In the genomic region with DNA sequence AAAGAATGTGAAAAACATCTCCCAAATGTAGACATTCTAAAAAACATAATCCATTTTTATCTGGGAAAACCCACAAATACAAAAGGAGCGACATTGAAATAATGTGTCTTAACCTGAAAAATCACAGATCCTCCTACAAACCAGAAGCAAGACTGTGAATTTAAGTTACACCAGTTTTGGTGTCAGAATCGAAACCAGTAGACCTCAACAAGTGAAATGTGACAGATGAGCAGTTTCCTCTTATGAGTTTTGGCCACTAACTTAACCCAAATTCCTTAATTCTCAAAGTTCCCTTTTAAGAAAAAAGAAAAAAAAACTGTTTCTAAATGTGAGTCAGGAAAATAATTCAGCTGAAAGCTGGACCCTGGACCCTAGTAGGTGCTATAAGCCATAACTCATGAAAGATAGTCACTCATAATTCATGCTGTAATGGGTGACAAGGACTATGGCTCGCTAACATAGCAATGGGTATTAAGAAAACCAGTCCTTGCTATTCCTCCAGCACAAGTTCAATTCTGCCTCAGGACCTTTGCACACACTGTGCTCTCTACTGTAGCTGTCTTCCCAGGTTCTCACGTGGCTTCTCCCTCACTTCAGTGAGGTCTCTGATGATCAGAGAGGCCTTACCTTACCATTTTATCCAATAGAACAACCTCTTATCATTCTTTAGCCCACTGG, we compare ENCODE assay signal across 11 cellular contexts. TPM values are rescaled to one million over a fixed set of nuclear protein-coding genes. Genes with fewer than 3 reads are reported as not detected.
DNase-seq lines count a peak whose midpoint lies in the region; ATAC-seq, FAIRE-seq and TF ChIP-seq lines count a peak whose summit lies in the region.
"Had no signal": no experiment of that assay in that cellular context is flagged by ENCODE, and none has a peak within 500 bp of the region (broad histone marks: within the 10 kb centered on the region; RNA-seq: fewer than 3 reads in every experiment).

No MANE protein-coding gene starts in this region.

- H3K79me2 ChIP-seq in H1 (ENCODE audit: control insufficient read depth in 1 of 2, insufficient read depth in 2 of 2, low read length in 2 of 2) (no peaks in the 10 kb centered on the region), mesendoderm (ENCODE audit: control insufficient read depth, insufficient read depth, low read length) (no peaks in the 10 kb centered on the region)

- intact Hi-C loops in CD4-positive, alpha-beta T cell (cut with DNase I, micrococcal nuclease): no loop called here

- H3K18ac ChIP-seq in H1 (ENCODE audit: extremely low read depth, low read length): no peak overlapping the region
- no peak overlapping the region for H3K18ac ChIP-seq in mesendoderm (ENCODE audit: low read length)

- peaks cover 9% of the 10 kb centered on the region for H3K27me3 Mint-ChIP-seq in CD4-positive, alpha-beta T cell

- no peak for TF ChIP-seq CTCF in H1 (IDR thresholded peaks at IDR 0.05; ENCODE audit: control extremely low read depth in 1 of 3, insufficient read depth in 1 of 3, low read depth in 1 of 3, low read length in 3 of 3)
- TF ChIP-seq CTCF in CD4-positive, alpha-beta T cell (IDR thresholded peaks at IDR 0.05): no peak
- TF ChIP-seq CTCF in foreskin fibroblast (IDR thresholded peaks at IDR 0.05; ENCODE audit: low read depth, low read length): no peak

- no peak overlapping the region for H3K27ac Mint-ChIP-seq in CD4-positive, alpha-beta T cell

- H3K23me2 ChIP-seq in H1 (ENCODE audit: low read depth, low read length): no peaks in the 10 kb centered on the region

- H3K4me3 ChIP-seq in H1 (ENCODE audit: extremely low read depth in 1 of 4, insufficient read depth in 2 of 4, low read depth in 3 of 4, low read length in 4 of 4) (no peak overlapping the region), foreskin fibroblast (ENCODE audit: low read depth in 1 of 2, low read length in 2 of 2) (no peak overlapping the region), mesendoderm (ENCODE audit: low read length) (no peak overlapping the region)

- H3K23ac ChIP-seq in H1 (ENCODE audit: insufficient read length) (no peak overlapping the region), mesendoderm (ENCODE audit: low read length) (no peak overlapping the region)

- H3K4me2 ChIP-seq in H1 (ENCODE audit: insufficient read depth in 1 of 2, low read depth in 2 of 2, low read length in 2 of 2): no peak overlapping the region
- no peak overlapping the region for H3K4me2 ChIP-seq in mesendoderm (ENCODE audit: low read length)

- H3K4me1 ChIP-seq in H1 (replicated peaks in 1 of 4; ENCODE audit: control insufficient read depth in 3 of 4, insufficient read depth in 4 of 4, low read length in 3 of 4): peaks cover 0 to 7% (median 5%) of the 10 kb centered on the region in 4 experiments; a peak in 3 of 7 replicates
- H3K4me1 ChIP-seq in mesendoderm (ENCODE audit: control insufficient read depth, low read depth, low read length): peaks cover under 1% of the 10 kb centered on the region

- no peak overlapping the region for H2BK5ac ChIP-seq in H1 (ENCODE audit: low read depth, low read length)
- H2BK5ac ChIP-seq in mesendoderm (ENCODE audit: low read length): no peak overlapping the region

- no peak overlapping the region for H3K14ac ChIP-seq in H1 (ENCODE audit: insufficient read length)

- no peak for TF ChIP-seq RAD21 in H1 (IDR thresholded peaks at IDR 0.05 in 1 of 2, conservative IDR thresholded peaks at IDR 0.05 in 1 of 2; ENCODE audit: low read depth in 2 of 2, low read length in 2 of 2)

- H2AK5ac ChIP-seq in H1 (ENCODE audit: low read depth, low read length): no peak overlapping the region
- H2AK5ac ChIP-seq in mesendoderm (ENCODE audit: low read length): no peak overlapping the region

- H4K91ac ChIP-seq in H1 (replicated peaks; ENCODE audit: insufficient read length, low read length): no peak overlapping the region

- H3K9me3 ChIP-seq in H1 (ENCODE audit: insufficient read depth in 2 of 2, low read depth in 1 of 2, low read length in 1 of 2): no peaks in the 10 kb centered on the region
- no peaks in the 10 kb centered on the region for H3K9me3 ChIP-seq in CD4-positive, alpha-beta T cell (ENCODE audit: control insufficient read depth, low read length)

- H3K9ac ChIP-seq in H1 (replicated peaks in 1 of 4; ENCODE audit: extremely low read depth in 1 of 4, low read depth in 3 of 4, low read length in 3 of 4) (no peak overlapping the region), mesendoderm (ENCODE audit: low read length) (no peak overlapping the region)

- TF ChIP-seq POLR2A in H1 (IDR thresholded peaks at IDR 0.05; ENCODE audit: control extremely low read depth in 1 of 2, low read depth in 2 of 2, low read length in 2 of 2): no peak

- H3K4ac ChIP-seq in H1 (replicated peaks; ENCODE audit: insufficient read length, low read depth, low read length): no peak overlapping the region
- H3K4ac ChIP-seq in mesendoderm (ENCODE audit: low read depth, low read length): no peak overlapping the region

- H3K79me1 ChIP-seq in H1 (ENCODE audit: low read depth, low read length) (no peaks in the 10 kb centered on the region), mesendoderm (ENCODE audit: low read length) (no peaks in the 10 kb centered on the region)

- no peaks in the 10 kb centered on the region for H3K9me3 Mint-ChIP-seq in CD4-positive, alpha-beta T cell

- H2BK12ac ChIP-seq in H1 (ENCODE audit: low read depth, low read length): no peak overlapping the region

- H3K27ac ChIP-seq in H1 (ENCODE audit: low read depth, low read length) (no peak overlapping the region), mesendoderm (ENCODE audit: low read depth, low read length) (no peak overlapping the region)
- H3K27ac ChIP-seq in CD4-positive, alpha-beta T cell (ENCODE audit: low read depth, low read length): no peak overlapping the region

- H4K5ac ChIP-seq in H1 (ENCODE audit: insufficient read length, low read depth, low read length) (no peak overlapping the region), mesendoderm (ENCODE audit: low read length) (no peak overlapping the region)

- no peak overlapping the region for H2BK120ac ChIP-seq in H1 (replicated peaks; ENCODE audit: low read depth, low read length)
- no peak overlapping the region for H2BK120ac ChIP-seq in mesendoderm (ENCODE audit: low read depth, low read length)

- FAIRE-seq in H1 (lab: Jason Lieb, UNC): no peak

- WGBS in H1 (ENCODE audit: extremely low coverage in 1 of 2, insufficient coverage in 1 of 2, insufficient read length in 1 of 2, insufficient replicate concordance in 2 of 2, low coverage in 1 of 2, low lambda C conversion rate in 2 of 2, missing lambda C conversion rate in 1 of 2), 2 experiments: 90% methylated on average over 4 of the region's 4 CpGs; no CpG with 5 or more reads in 1 of the 2 experiments
- WGBS in mesendoderm (ENCODE audit: extremely low coverage, insufficient coverage, low lambda C conversion rate): no CpG with 5 or more reads among the region's 4 CpGs

- POLR2A ChIA-PET in H1 (lab: Charles Lee; ENCODE audit: partially characterized antibody): interaction anchor here (1.1 kb wide), 1 partner anchor 587 kb away, joined by 3 read pairs; a partner anchor contains a TSS
- POLR2A ChIA-PET in CD4-positive, alpha-beta T cell (lab: Charles Lee): no interaction called here

- H3K36me3 ChIP-seq in H1 (ENCODE audit: control insufficient read depth in 2 of 4, insufficient read depth in 4 of 4, low read length in 3 of 4) (no peaks in the 10 kb centered on the region), mesendoderm (ENCODE audit: control insufficient read depth, insufficient read depth, low read length) (no peaks in the 10 kb centered on the region)

- H3K4me3 Mint-ChIP-seq in CD4-positive, alpha-beta T cell: no peak overlapping the region

- no peaks in the 10 kb centered on the region for H3K27me3 ChIP-seq in H1 (replicated peaks in 1 of 4; ENCODE audit: control insufficient read depth in 3 of 4, extremely low read depth in 1 of 4, insufficient read depth in 3 of 4, low read length in 3 of 4)
- H3K27me3 ChIP-seq in CD4-positive, alpha-beta T cell (ENCODE audit: control insufficient read depth, insufficient read depth, low read length): no peaks in the 10 kb centered on the region
- H3K27me3 ChIP-seq in mesendoderm (ENCODE audit: insufficient read depth, low read length, poor library complexity): no peaks in the 10 kb centered on the region

- H3K4me1 Mint-ChIP-seq in CD4-positive, alpha-beta T cell (ENCODE audit: low read depth): no peaks in the 10 kb centered on the region

- no peak overlapping the region for H2AFZ ChIP-seq in H1 (ENCODE audit: low read length)

- CTCF ChIA-PET in H1 (lab: Charles Lee; ENCODE audit: partially characterized antibody): interaction anchor here (0.5 to 1.5 kb wide), 2 partner anchors 71 to 165 kb away, joined by 3 read pairs; no protein-coding TSS in a partner anchor
- CTCF ChIA-PET in CD4-positive, alpha-beta T cell (lab: Charles Lee): no interaction called here

- H4K8ac ChIP-seq in H1 (ENCODE audit: extremely low read depth, insufficient read depth, low read length) (no peak overlapping the region), mesendoderm (ENCODE audit: low read depth, low read length) (no peak overlapping the region)

- H2BK15ac ChIP-seq in H1 (ENCODE audit: low read length) (no peak overlapping the region), mesendoderm (replicated peaks; ENCODE audit: low read depth) (no peak overlapping the region)

- no peak for DNase-seq in H1 (ENCODE audit: low read depth in 1 of 2, low spot score in 2 of 2)
- no peak for DNase-seq in CD4-positive, alpha-beta T cell
- DNase-seq in foreskin fibroblast: no peak
- DNase-seq in mesendoderm: no peak
- DNase-seq in NCI-H226: no peak
- DNase-seq: activated gamma-delta T cell, dermis blood vessel endothelial cell, glutamatergic neuron had no signal

- no peaks in the 10 kb centered on the region for H4K20me1 ChIP-seq in H1 (replicated peaks in 1 of 2; ENCODE audit: control insufficient read depth in 1 of 2, insufficient read depth in 2 of 2, low read length in 2 of 2)

- H2BK20ac ChIP-seq in H1 (ENCODE audit: low read length): no peak overlapping the region

- TF ChIP-seq EP300 in H1 (IDR thresholded peaks at IDR 0.05; ENCODE audit: borderline replicate concordance in 1 of 2, low read depth in 2 of 2, low read length in 2 of 2): no peak

- no peaks in the 10 kb centered on the region for H3K36me3 Mint-ChIP-seq in CD4-positive, alpha-beta T cell (ENCODE audit: low read depth)

- ATAC-seq in GM18870 (IDR thresholded peaks at IDR 0.05; ENCODE audit: unreplicated experiment): peak; percentile 90
- ATAC-seq in GM21529 (IDR thresholded peaks at IDR 0.05; ENCODE audit: unreplicated experiment): peak; percentile 92
- ATAC-seq in HG03280 (IDR thresholded peaks at IDR 0.05; ENCODE audit: unreplicated experiment): peak; percentile 70
- no peak for ATAC-seq in CD4-positive, alpha-beta T cell (ENCODE audit: poor library complexity)

- no peak overlapping the region for H3K56ac ChIP-seq in H1 (replicated peaks; ENCODE audit: insufficient read length, low read depth, low read length)
- H3K56ac ChIP-seq in mesendoderm (ENCODE audit: low read length): no peak overlapping the region

RNA-seq across cellular contexts. Expression of a gene that starts 9.0 kb away (rescaled TPM):
- total RNA-seq in H1 (2021; fragmentation: NEBNext Ultra II Directional; extraction: Animal tissue kit (Norgen Biotek cat#: 25700)): 3.7 and 3.9 TPM in 2 replicates
- polyA plus RNA-seq in H1 (2011; rRNA removed): 0.98 and 1.4 TPM in 2 replicates
- polyA plus RNA-seq in H1 (2011; cell fraction: cytosol; rRNA removed): 2.0 TPM
- polyA plus RNA-seq in H1 (2011; cell fraction: nucleus; rRNA removed): 2.4 TPM
- 1.4 to 3.1 TPM (median 1.7 TPM) in 4 replicates for polyA plus RNA-seq in H1 (2012, experiment 1 of 2)
- polyA plus RNA-seq in H1 (2012, experiment 2 of 2): 0.08 TPM
- 1.4 TPM for polyA plus RNA-seq in H1 (2013, experiment 1 of 2)
- polyA plus RNA-seq in H1 (2013, experiment 2 of 2): 1.2 TPM
- polyA minus RNA-seq in H1 (2011; rRNA and poly(A)+ RNA removed): 5.8 and 8.2 TPM in 2 replicates
- polyA minus RNA-seq in H1 (2011; cell fraction: cytosol; rRNA and poly(A)+ RNA removed): 1.8 TPM
- 10.1 TPM for polyA minus RNA-seq in H1 (2011; cell fraction: nucleus; rRNA and poly(A)+ RNA removed)
- not detected for total RNA-seq in CD4-positive, alpha-beta T cell
- polyA plus RNA-seq in mesendoderm (2013, experiment 1 of 2): 0.37 TPM
- polyA plus RNA-seq in mesendoderm (2013, experiment 2 of 2): 0.52 TPM
